ENCODE assay signal across 25 cellular contexts in the genomic region with DNA sequence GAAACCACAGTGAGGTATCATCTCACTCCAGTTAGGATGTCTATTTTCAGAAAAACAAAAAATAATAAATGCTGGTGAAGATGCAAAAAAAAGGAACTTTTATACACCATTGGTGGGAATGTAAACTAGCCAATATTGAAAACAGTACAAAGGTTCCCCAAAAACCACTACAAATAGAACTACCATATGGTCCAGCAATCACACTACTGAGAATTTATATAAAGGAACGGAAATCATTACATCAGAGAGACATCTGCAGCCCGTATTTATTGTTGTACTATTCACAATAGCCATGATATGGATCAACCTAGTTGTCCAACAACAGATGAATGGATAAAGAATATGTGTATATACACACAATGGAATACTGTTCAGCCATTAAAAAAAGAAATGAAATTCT.
"Had no signal": no experiment of that assay in that cellular context is flagged by ENCODE, and none has a peak within 500 bp of the region (broad histone marks: within the 10 kb centered on the region; RNA-seq: fewer than 3 reads in every experiment).

No MANE protein-coding gene starts in this region.

- DNase-seq: cortex of kidney; effector CD8-positive, alpha-beta T cell; effector memory CD8-positive, alpha-beta T cell; endodermal cell; erythroblast; esophagus squamous epithelium; foreskin fibroblast; foreskin melanocyte; gastrocnemius medialis; glutamatergic neuron; head of caudate nucleus; heart right ventricle; hippocampal formation; left cardiac atrium; left lung; left ventricle myocardium superior; lower lobe of right lung; mesenchymal stem cell; mucosa of descending colon; naive thymus-derived CD4-positive, alpha-beta T cell; natural killer cell had no signal

- H3K4me1 ChIP-seq: esophagus squamous epithelium, heart right ventricle, left lung, lower lobe of right lung had no signal

- H3K27ac ChIP-seq: epithelial cell of prostate, esophagus squamous epithelium, gastrocnemius medialis, heart right ventricle, left lung, lower lobe of right lung had no signal

- H3K36me3 ChIP-seq: gastrocnemius medialis had no signal

- H3K4me3 ChIP-seq: esophagus squamous epithelium, gastrocnemius medialis, heart right ventricle, left lung, lower lobe of right lung, mucosa of descending colon had no signal

- ATAC-seq: effector memory CD8-positive, alpha-beta T cell; esophagus mucosa; gastrocnemius medialis; heart right ventricle; left cardiac atrium; left lung; left ventricle myocardium superior; lower lobe of right lung; mucosa of descending colon; naive thymus-derived CD4-positive, alpha-beta T cell; natural killer cell had no signal

- H3K9me3 ChIP-seq: gastrocnemius medialis, mucosa of descending colon had no signal

- H3K27me3 ChIP-seq: esophagus squamous epithelium, gastrocnemius medialis, heart right ventricle, left lung had no signal

- H3K27ac Mint-ChIP-seq: dendritic cell treated with granulocyte-macrophage colony-stimulating factor and Interleukin-4, amounts not matched to agents 40 ng/mL and 50 ng/mL, for 4 days; effector memory CD8-positive, alpha-beta T cell; endodermal cell; mesothelial cell of epicardium; natural killer cell had no signal

- H3K4me3 Mint-ChIP-seq: dendritic cell treated with granulocyte-macrophage colony-stimulating factor and Interleukin-4, amounts not matched to agents 40 ng/mL and 50 ng/mL, for 4 days; effector memory CD8-positive, alpha-beta T cell; endodermal cell; mesothelial cell of epicardium; naive thymus-derived CD4-positive, alpha-beta T cell; natural killer cell had no signal

- H3K27me3 Mint-ChIP-seq: dendritic cell treated with granulocyte-macrophage colony-stimulating factor and Interleukin-4, amounts not matched to agents 40 ng/mL and 50 ng/mL, for 4 days; effector memory CD8-positive, alpha-beta T cell; naive thymus-derived CD4-positive, alpha-beta T cell had no signal

- H3K4me1 Mint-ChIP-seq: endodermal cell, mesothelial cell of epicardium had no signal
